Comparison of ENCODE assay signal across 29 cellular contexts in genomic region chr9:116900543-116900942, GRCh38.
"Had no signal": no experiment of that assay in that cellular context is flagged by ENCODE, and none has a peak within 500 bp of the region (broad histone marks: within the 10 kb centered on the region; RNA-seq: fewer than 3 reads in every experiment).

No MANE protein-coding gene starts in this region.

- H3K9ac ChIP-seq: neural progenitor cell, parathyroid adenoma had no signal

- H3K79me2 ChIP-seq: parathyroid adenoma had no signal

- H3K9me3 ChIP-seq: gastrocnemius medialis, prostate gland, transverse colon, upper lobe of right lung, uterus had no signal

- H3K27ac Mint-ChIP-seq: naive thymus-derived CD4-positive, alpha-beta T cell; nephron; neural progenitor cell; stimulated activated naive CD8-positive, alpha-beta T cell treated with anti-CD3 and anti-CD28 coated beads, Interleukin-15, amount 100 ng/mL, for 72 hours had no signal

- H3K4me3 ChIP-seq: gastrocnemius medialis, left lung, neural progenitor cell, prostate gland, right atrium auricular region, smooth muscle cell, suprapubic skin, transverse colon, upper lobe of right lung, uterus had no signal

- H3K36me3 Mint-ChIP-seq: naive thymus-derived CD4-positive, alpha-beta T cell; neural progenitor cell had no signal

- H3K36me3 ChIP-seq: gastrocnemius medialis, left lung, neural progenitor cell, prostate gland, right atrium auricular region, suprapubic skin, transverse colon, upper lobe of right lung, uterus had no signal

- DNase-seq: cortex of kidney; effector CD4-positive, alpha-beta T cell; foreskin fibroblast; gastrocnemius medialis; head of caudate nucleus; left cardiac atrium; left lung; mesendoderm; midbrain; naive thymus-derived CD4-positive, alpha-beta T cell; stimulated activated CD4-positive, alpha-beta T cell treated with anti-CD3 and anti-CD28 coated beads, Interleukin-12 subunit alpha, Interleukin-12 subunit beta, amount 100 ng/mL, for 4 hours; stimulated activated CD4-positive, alpha-beta T cell treated with anti-CD3 and anti-CD28 coated beads, Interleukin-1b, Interleukin-23, amount 100 ng/mL, for 48 hours; stimulated activated CD4-positive, alpha-beta T cell treated with anti-CD3 and anti-CD28 coated beads, Interleukin-4, amount 100 ng/mL, for 1 hour; stimulated activated CD8-positive, alpha-beta memory T cell treated with anti-CD3 and anti-CD28 coated beads, Interleukin-4, amount 100 ng/mL, for 48 hours; stimulated activated naive CD4-positive, alpha-beta T cell; stimulated activated naive CD8-positive, alpha-beta T cell treated with anti-CD3 and anti-CD28 coated beads, Interleukin-15, amount 100 ng/mL, for 72 hours; transverse colon; upper lobe of right lung; uterus had no signal

- H3K4me1 ChIP-seq: gastrocnemius medialis, left lung, parathyroid adenoma, prostate gland, right atrium auricular region, suprapubic skin, transverse colon, upper lobe of right lung, uterus had no signal

- ATAC-seq: esophagus mucosa; gastrocnemius medialis; left cardiac atrium; left lung; naive thymus-derived CD4-positive, alpha-beta T cell; sciatic nerve; stimulated activated naive CD8-positive, alpha-beta T cell treated with anti-CD3 and anti-CD28 coated beads, Interleukin-15, amount 100 ng/mL, for 72 hours; upper lobe of right lung had no signal

- H3K27ac ChIP-seq: epithelial cell of prostate, gastrocnemius medialis, left lung, neural progenitor cell, parathyroid adenoma, prostate gland, right atrium auricular region, suprapubic skin, transverse colon, upper lobe of right lung, uterus had no signal

- H3K4me1 Mint-ChIP-seq: naive thymus-derived CD4-positive, alpha-beta T cell; nephron; stimulated activated naive CD8-positive, alpha-beta T cell treated with anti-CD3 and anti-CD28 coated beads, Interleukin-15, amount 100 ng/mL, for 72 hours had no signal

- H3K27me3 ChIP-seq: gastrocnemius medialis, left lung, neural progenitor cell, right atrium auricular region, suprapubic skin, transverse colon, upper lobe of right lung, uterus had no signal

- H2AFZ ChIP-seq: neural progenitor cell, parathyroid adenoma had no signal

- H3K27me3 Mint-ChIP-seq: stimulated activated naive CD8-positive, alpha-beta T cell treated with anti-CD3 and anti-CD28 coated beads, Interleukin-15, amount 100 ng/mL, for 72 hours had no signal

- H3K4me3 Mint-ChIP-seq: naive thymus-derived CD4-positive, alpha-beta T cell; nephron; neural progenitor cell; stimulated activated naive CD8-positive, alpha-beta T cell treated with anti-CD3 and anti-CD28 coated beads, Interleukin-15, amount 100 ng/mL, for 72 hours had no signal

- H3K4me2 ChIP-seq: neural progenitor cell, smooth muscle cell had no signal
